ENCODE assay signal across 2 cellular contexts in genomic region chr4:706083-706633, GRCh38.
TF ChIP-seq lines count a peak whose summit lies in the region.
"Not testable (repeated sequence)": the region's sequence is repeated elsewhere in the genome, so short reads cannot be mapped to it uniquely, and the experiment has no call there.

No MANE protein-coding gene starts in this region.

TF ChIP-seq in SK-N-SH, 30 proteins besides CTCF, POLR2A, EP300 and RAD21:
- TF ChIP-seq SIN3A (IDR thresholded peaks at IDR 0.05; ENCODE audit: borderline replicate concordance, low read depth, low read length): 0 out of 2 replicates have a peak, but pooled peaks have one; percentile 3

TF ChIP-seq in K562, 482 proteins besides CTCF, POLR2A, EP300 and RAD21:
- TF ChIP-seq ETV5 (CRISPR knock-in tag; IDR thresholded peaks at IDR 0.05; ENCODE audit: low read depth) (0 out of 2 replicates have a peak, but pooled peaks have one; percentile 0), NR1H2 (CRISPR knock-in tag; IDR thresholded peaks at IDR 0.05) (0 out of 2 replicates have a peak, but pooled peaks have one; percentile 32), POLR2G (IDR thresholded peaks at IDR 0.05; ENCODE audit: low read depth, low read length) (peak; percentile 49), JUN (CRISPR knock-in tag; IDR thresholded peaks at IDR 0.05; ENCODE audit: borderline replicate concordance) (0 out of 2 replicates have a peak, but pooled peaks have one; percentile 67), RBFOX2 (IDR thresholded peaks at IDR 0.05; ENCODE audit: low read depth, low read length) (peak; percentile 61), ZBTB7A (IDR thresholded peaks at IDR 0.05; ENCODE audit: borderline replicate concordance, control insufficient read depth, low read depth, low read length) (peak; percentile 69; the same call in 1 of the 2 replicates)
- not testable (repeated sequence) for TF ChIP-seq JUN (IDR thresholded peaks at IDR 0.05; ENCODE audit: borderline replicate concordance, low read depth, low read length)
TF ChIP-seq in K562: peak in this region for 6; not testable (repeated sequence) for 476.
